ENCODE assay signal across 6 cellular contexts in genomic region chr3:2875699-2876098, GRCh38.
"Had no signal": no experiment of that assay in that cellular context is flagged by ENCODE, and none has a peak within 500 bp of the region (broad histone marks: within the 10 kb centered on the region; RNA-seq: fewer than 3 reads in every experiment).

No MANE protein-coding gene starts in this region.

- H3K27ac ChIP-seq: HL-60 had no signal

- H3K36me3 Mint-ChIP-seq: IgD-negative memory B cell had no signal

- ATAC-seq: HepG2, K562 had no signal

- H3K27ac Mint-ChIP-seq: IgD-negative memory B cell had no signal

- H3K4me3 Mint-ChIP-seq: IgD-negative memory B cell had no signal

- H3K4me3 ChIP-seq: K562 had no signal

- H3K4me1 Mint-ChIP-seq: IgD-negative memory B cell had no signal

- DNase-seq: IMR-90, KBM-7 had no signal
